9 cellular contexts compared by ENCODE assay signal in the genomic region with DNA sequence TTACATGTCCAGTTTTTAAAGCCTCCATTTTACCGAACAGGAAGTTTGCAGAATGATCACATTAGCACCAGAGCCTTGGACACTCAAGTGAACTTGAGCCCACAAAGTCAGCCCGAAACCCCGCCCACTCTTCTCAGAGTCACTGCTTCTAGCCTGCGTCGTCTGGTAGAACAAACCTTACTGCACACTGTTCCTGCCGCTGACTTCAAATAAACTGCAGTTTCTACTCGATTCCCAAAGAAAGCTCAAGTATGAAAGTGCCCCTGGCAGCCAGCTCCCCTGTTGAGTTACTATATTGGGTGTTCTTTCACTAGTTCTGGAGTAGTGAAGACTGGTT.
DNase-seq lines count a peak whose midpoint lies in the region; ATAC-seq and TF ChIP-seq lines count a peak whose summit lies in the region.
"Had no signal": no experiment of that assay in that cellular context is flagged by ENCODE, and none has a peak within 500 bp of the region (broad histone marks: within the 10 kb centered on the region; RNA-seq: fewer than 3 reads in every experiment).

No MANE protein-coding gene starts in this region.

- H3K36me3 ChIP-seq in ACC112 (ENCODE audit: insufficient read depth, low read length): no peaks in the 10 kb centered on the region

- H3K79me2 ChIP-seq in ACC112 (ENCODE audit: control insufficient read depth, insufficient read depth, low read length, unreplicated experiment): peaks cover 20% of the 10 kb centered on the region

- H3K27ac Mint-ChIP-seq in osteocyte (ENCODE audit: unreplicated experiment): peak overlapping the region; percentile 82

- H3K4me1 ChIP-seq in ACC112 (ENCODE audit: control insufficient read depth, insufficient read depth, low read length, unreplicated experiment): peaks cover 32% of the 10 kb centered on the region
- no peaks in the 10 kb centered on the region for H3K4me1 ChIP-seq in foreskin keratinocyte

- no peaks in the 10 kb centered on the region for H3K27me3 ChIP-seq in ACC112 (ENCODE audit: insufficient read depth, low read length)
- no peaks in the 10 kb centered on the region for H3K27me3 ChIP-seq in foreskin keratinocyte

- peak overlapping the region; percentile 97 for H3K27ac ChIP-seq in ACC112 (ENCODE audit: low read depth, low read length)
- H3K27ac ChIP-seq in foreskin keratinocyte: no peak overlapping the region

- H3K4me3 ChIP-seq in ACC112 (ENCODE audit: low read depth, low read length) (peak overlapping the region; percentile 68), fibroblast of pulmonary artery (replicated peaks; ENCODE audit: low read depth, low read length) (no peak overlapping the region)

- ATAC-seq in foreskin keratinocyte: no peak

- peak overlapping the region; percentile 50 for H3K4me3 Mint-ChIP-seq in osteocyte (ENCODE audit: unreplicated experiment)

- H3K4me1 Mint-ChIP-seq in osteocyte (ENCODE audit: unreplicated experiment): peaks cover 25% of the 10 kb centered on the region

- peak; percentile 31 for DNase-seq in NCI-H2227 (lab: John Stamatoyannopoulos, UW; ENCODE audit: unreplicated experiment)
- peak; percentile 70 for DNase-seq in fibroblast of pulmonary artery (ENCODE audit: low read depth)
- DNase-seq in osteocyte (ENCODE audit: extremely low spot score, unreplicated experiment): peak; percentile 75
- no peak for DNase-seq in NCI-H187 treated with DMSO at 0.1 percent for 48 hours (lab: John Stamatoyannopoulos, UW)
- no peak for DNase-seq in GM20000 (ENCODE audit: low spot score)
- no peak for DNase-seq in DMS114 treated with DMSO at 0.1 percent for 48 hours (lab: John Stamatoyannopoulos, UW; ENCODE audit: unreplicated experiment)
- DNase-seq in foreskin keratinocyte: no peak
- DNase-seq: Calu3 had no signal

- H3K36me3 Mint-ChIP-seq in osteocyte (ENCODE audit: unreplicated experiment): peaks cover 8% of the 10 kb centered on the region

- H3K27me3 Mint-ChIP-seq in osteocyte (ENCODE audit: unreplicated experiment): no peaks in the 10 kb centered on the region

- H2AFZ ChIP-seq in ACC112 (ENCODE audit: low read length, unreplicated experiment): peak overlapping the region; percentile 68

- TF ChIP-seq CTCF in fibroblast of pulmonary artery (IDR thresholded peaks at IDR 0.05; ENCODE audit: low read length, missing control alignments) (no peak), osteocyte (IDR thresholded peaks at IDR 0.05) (no peak), GM20000 (IDR thresholded peaks at IDR 0.05; ENCODE audit: extremely low read depth, missing control alignments) (no peak), foreskin keratinocyte (conservative IDR thresholded peaks at IDR 0.05) (no peak)

- H3K9me3 Mint-ChIP-seq in osteocyte (ENCODE audit: unreplicated experiment): no peaks in the 10 kb centered on the region

Comparison
In these comparisons a context has a peak if more than half of its experiments do, and no peak if none do; other contexts are left out.
1. DNase-seq: peak in NCI-H2227 (single experiment), fibroblast of pulmonary artery (single experiment) and osteocyte (single experiment); none in NCI-H187 treated with DMSO at 0.1 percent for 48 hours (single experiment), GM20000 (single experiment), DMS114 treated with DMSO at 0.1 percent for 48 hours (single experiment) and foreskin keratinocyte (0 of 2).